In the genomic region with DNA sequence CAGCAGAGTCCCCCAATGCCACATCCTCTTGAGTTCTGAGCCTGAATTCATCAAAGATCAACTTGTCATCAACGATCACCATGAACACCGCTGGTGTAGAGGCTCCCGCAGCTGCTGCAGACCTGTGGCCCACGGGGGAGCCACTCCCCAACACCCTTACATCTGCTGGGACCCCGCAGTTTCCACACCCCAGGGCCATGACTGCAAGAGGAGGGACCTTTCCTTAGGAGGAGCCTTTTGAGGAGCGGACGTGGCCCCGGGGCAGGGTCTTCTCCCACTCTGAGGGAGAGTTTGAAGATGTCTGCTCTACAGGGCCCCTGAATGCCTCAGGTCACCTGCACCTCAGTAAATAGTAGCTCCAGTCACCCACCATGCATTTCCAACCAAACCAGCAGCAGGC, we compare ENCODE assay signal across 28 cellular contexts. TPM values are rescaled to one million over a fixed set of nuclear protein-coding genes. Genes with fewer than 3 reads are reported as not detected.
A peak's percentile ranks its signal among the peaks of the same experiment; 100 is the strongest.
DNase-seq lines count a peak whose midpoint lies in the region; ATAC-seq and TF ChIP-seq lines count a peak whose summit lies in the region.
"Had no signal": no experiment of that assay in that cellular context is flagged by ENCODE, and none has a peak within 500 bp of the region (broad histone marks: within the 10 kb centered on the region; RNA-seq: fewer than 3 reads in every experiment).

No MANE protein-coding gene starts in this region.

- no peak for DNase-seq in natural killer cell
- DNase-seq in natural killer cell treated with Interleukin-12 subunit alpha and Interleukin-12 subunit beta and Interleukin-15 and Interleukin-18, amount 100 ng/mL, for 72 hours (ENCODE audit: low spot score): no peak
- DNase-seq in OCI-LY7 (ENCODE audit: low spot score): peak; percentile 41
- no peak for DNase-seq in LoVo (ENCODE audit: low spot score)
- DNase-seq in sigmoid colon: no peak
- no peak for DNase-seq in activated CD4-positive, alpha-beta T cell treated with anti-CD3 and anti-CD28 coated beads, Interleukin-2, amount 50 U/mL, for 1 hour
- DNase-seq: activated CD4-positive, alpha-beta memory T cell treated with anti-CD3 and anti-CD28 coated beads for 36 hours; activated CD8-positive, alpha-beta memory T cell treated with anti-CD3 and anti-CD28 coated beads, Interleukin-2, amount 50 U/mL, for 4 hours; activated effector memory CD4-positive, alpha-beta T cell treated with anti-CD3 and anti-CD28 coated beads, Interleukin-2, amount 50 U/mL, for 16 hours; adrenal gland; COR-L47; effector memory CD8-positive, alpha-beta T cell; erythroblast; H9; hypothalamus; left cardiac atrium; NCI-H1417 treated with DMSO at 0.1 percent for 48 hours; NCI-H2081; NCI-H2227 treated with DMSO at 0.1 percent for 48 hours; nucleus accumbens; PC-3; SHP77; stimulated activated CD4-positive, alpha-beta T cell treated with anti-CD3 and anti-CD28 coated beads, Interleukin-4, amount 100 ng/mL, for 4 hours had no signal

- 94% methylated on average over 8 of the region's 8 CpGs for WGBS in sigmoid colon, 2 donors

- H3K4me1 Mint-ChIP-seq in natural killer cell: peaks cover 23 to 44% of the 10 kb centered on the region in 2 donors
- peaks cover 20 to 22% of the 10 kb centered on the region in 2 donors for H3K4me1 Mint-ChIP-seq in natural killer cell treated with Interleukin-12 subunit alpha and Interleukin-12 subunit beta and Interleukin-15 and Interleukin-18, amount 100 ng/mL, for 72 hours (ENCODE audit: low read depth in 2 of 2)
- peaks cover 51% of the 10 kb centered on the region for H3K4me1 Mint-ChIP-seq in brain

- H3K27me3 ChIP-seq in sigmoid colon: no peaks in the 10 kb centered on the region
- H3K27me3 ChIP-seq: adrenal gland, tibial nerve had no signal

- H3K4me3 Mint-ChIP-seq in natural killer cell: peak overlapping the region; percentile 17
- no peak overlapping the region for H3K4me3 Mint-ChIP-seq in natural killer cell treated with Interleukin-12 subunit alpha and Interleukin-12 subunit beta and Interleukin-15 and Interleukin-18, amount 100 ng/mL, for 72 hours
- peak overlapping the region in 4 of 5 experiments; percentile 35 to 96 (median 72) for H3K4me3 Mint-ChIP-seq in brain
- H3K4me3 Mint-ChIP-seq: activated CD4-positive, alpha-beta memory T cell treated with anti-CD3 and anti-CD28 coated beads for 36 hours; effector memory CD8-positive, alpha-beta T cell; H9 had no signal

- H3K4me3 ChIP-seq in OCI-LY7 (ENCODE audit: low read depth, low read length, poor library complexity, severe bottlenecking) (peak overlapping the region; percentile 81), sigmoid colon (no peak overlapping the region)
- H3K4me3 ChIP-seq: adrenal gland, tibial nerve had no signal

- no peaks in the 10 kb centered on the region for H3K36me3 ChIP-seq in OCI-LY7 (ENCODE audit: insufficient read depth, low read length)
- H3K36me3 ChIP-seq in sigmoid colon: no peaks in the 10 kb centered on the region
- H3K36me3 ChIP-seq: adrenal gland, tibial nerve had no signal

- TF ChIP-seq EP300 in sigmoid colon (IDR thresholded peaks at IDR 0.05): no peak

- H3K27ac ChIP-seq in OCI-LY7 (ENCODE audit: low read depth, low read length, poor library complexity, severe bottlenecking) (peak overlapping the region; percentile 96), sigmoid colon (no peak overlapping the region)
- H3K27ac ChIP-seq: adrenal gland, HL-60 had no signal

- H3K79me2 ChIP-seq in OCI-LY7 (ENCODE audit: insufficient read depth, low read depth, low read length): peaks cover 27% of the 10 kb centered on the region; the same call in 1 of the 2 replicates

- TF ChIP-seq CTCF in natural killer cell (IDR thresholded peaks at IDR 0.05): no peak
- no peak for TF ChIP-seq CTCF in OCI-LY7 (conservative IDR thresholded peaks at IDR 0.05; ENCODE audit: low read length)
- no peak for TF ChIP-seq CTCF in brain (conservative IDR thresholded peaks at IDR 0.05)
- no peak for TF ChIP-seq CTCF in sigmoid colon (IDR thresholded peaks at IDR 0.05)

- CTCF ChIA-PET in OCI-LY7 (lab: Charles Lee; ENCODE audit: unreplicated experiment): interaction anchor here (0.6 kb wide), 1 partner anchor 263 kb away, joined by 4 read pairs; no protein-coding TSS in a partner anchor

- POLR2A ChIA-PET in OCI-LY7 (lab: Charles Lee): interaction anchor here (0.6 to 2.1 kb wide), 3 partner anchors 9 to 382 kb away, joined by 3 to 15 read pairs (median 4); no protein-coding TSS in a partner anchor

- H4K20me1 ChIP-seq in OCI-LY7 (ENCODE audit: insufficient read depth, low read length): no peaks in the 10 kb centered on the region

- H3K4me1 ChIP-seq in OCI-LY7 (ENCODE audit: insufficient read depth, low read length, poor library complexity, severe bottlenecking): peaks cover 78% of the 10 kb centered on the region
- H3K4me1 ChIP-seq in sigmoid colon: peaks cover 0 to 28% (median 19%) of the 10 kb centered on the region in 4 donors

- no peaks in the 10 kb centered on the region for H3K9me2 ChIP-seq in OCI-LY7 (ENCODE audit: insufficient read depth, low read length)

- H3K9me3 ChIP-seq in OCI-LY7 (ENCODE audit: low read length) (no peaks in the 10 kb centered on the region), sigmoid colon (no peaks in the 10 kb centered on the region)
- H3K9me3 ChIP-seq: adrenal gland, tibial nerve had no signal

- no TSS peak for BruUV-seq in OCI-LY7 (replicated peaks; lab: Mats Ljungman, UMichigan)

- H3K27me3 Mint-ChIP-seq in natural killer cell (ENCODE audit: low read depth in 2 of 2) (no peaks in the 10 kb centered on the region), brain (no peaks in the 10 kb centered on the region)
- no peaks in the 10 kb centered on the region for H3K27me3 Mint-ChIP-seq in natural killer cell treated with Interleukin-12 subunit alpha and Interleukin-12 subunit beta and Interleukin-15 and Interleukin-18, amount 100 ng/mL, for 72 hours
- H3K27me3 Mint-ChIP-seq: activated CD4-positive, alpha-beta memory T cell treated with anti-CD3 and anti-CD28 coated beads for 36 hours; central memory CD8-positive, alpha-beta T cell; effector memory CD8-positive, alpha-beta T cell had no signal

- intact Hi-C loops in natural killer cell (cut with micrococcal nuclease): loop anchor here (5.0 kb wide), 3 partner anchors 51 to 186 kb away; a partner anchor contains a TSS
- intact Hi-C loops in OCI-LY7 (cut with micrococcal nuclease; ENCODE audit: unreplicated experiment): loop anchor here (2.0 to 5.0 kb wide), 2 partner anchors 136 to 240 kb away; a partner anchor contains a TSS
- intact Hi-C loops in sigmoid colon (cut with DNase I): loop anchor here (5.0 to 10.0 kb wide), 4 partner anchors 51 to 348 kb away; no protein-coding TSS in a partner anchor

- H3K36me3 Mint-ChIP-seq in natural killer cell (no peaks in the 10 kb centered on the region), brain (no peaks in the 10 kb centered on the region)
- H3K36me3 Mint-ChIP-seq in natural killer cell treated with Interleukin-12 subunit alpha and Interleukin-12 subunit beta and Interleukin-15 and Interleukin-18, amount 100 ng/mL, for 72 hours: no peaks in the 10 kb centered on the region

- H3K9me3 Mint-ChIP-seq in natural killer cell (no peaks in the 10 kb centered on the region), brain (no peaks in the 10 kb centered on the region)
- H3K9me3 Mint-ChIP-seq in natural killer cell treated with Interleukin-12 subunit alpha and Interleukin-12 subunit beta and Interleukin-15 and Interleukin-18, amount 100 ng/mL, for 72 hours: no peaks in the 10 kb centered on the region
- H3K9me3 Mint-ChIP-seq: activated CD4-positive, alpha-beta memory T cell treated with anti-CD3 and anti-CD28 coated beads for 36 hours; central memory CD8-positive, alpha-beta T cell; effector memory CD8-positive, alpha-beta T cell; H9 had no signal

- no peak for ATAC-seq in natural killer cell
- no peak for ATAC-seq in natural killer cell treated with Interleukin-12 subunit alpha and Interleukin-12 subunit beta and Interleukin-15 and Interleukin-18, amount 100 ng/mL, for 72 hours
- no peak for ATAC-seq in GM18907 (IDR thresholded peaks at IDR 0.05; ENCODE audit: unreplicated experiment)
- ATAC-seq: effector memory CD8-positive, alpha-beta T cell; left cardiac atrium; PC-3 had no signal

- TF ChIP-seq POLR2A in sigmoid colon (IDR thresholded peaks at IDR 0.05): no peak

- H3K4me2 ChIP-seq in OCI-LY7 (ENCODE audit: low read length): peak overlapping the region; percentile 78

- no peak overlapping the region; the same call in 1 of the 2 replicates for H2AFZ ChIP-seq in OCI-LY7 (ENCODE audit: low read length)

- H3K27ac Mint-ChIP-seq in natural killer cell: no peak overlapping the region
- peak overlapping the region in 1 of 2 donors; percentile 64 for H3K27ac Mint-ChIP-seq in natural killer cell treated with Interleukin-12 subunit alpha and Interleukin-12 subunit beta and Interleukin-15 and Interleukin-18, amount 100 ng/mL, for 72 hours
- peak overlapping the region in 1 of 5 experiments; percentile 38 for H3K27ac Mint-ChIP-seq in brain
- H3K27ac Mint-ChIP-seq: activated CD4-positive, alpha-beta memory T cell treated with anti-CD3 and anti-CD28 coated beads for 36 hours; effector memory CD8-positive, alpha-beta T cell had no signal

RNA-seq across cellular contexts. Expression of a gene that starts 2.7 kb away (rescaled TPM):
- total RNA-seq in natural killer cell (10 to 100 TPM; 11.4 to 13.5 (median 11.9) TPM), OCI-LY7 (2022) (30.2 and 31.7 TPM in 2 replicates), sigmoid colon (1 to 10 TPM; 3.5 to 6.9 (median 5.2) TPM)
- total RNA-seq in natural killer cell treated with Interleukin-12 subunit alpha and Interleukin-12 subunit beta and Interleukin-15 and Interleukin-18, amount 100 ng/mL, for 72 hours: 10 to 100 TPM; 12.9 to 22.1 TPM
- total RNA-seq in OCI-LY7 (2014; rRNA removed; shearing (Covaris generic)): 19.7 and 30.5 TPM in 2 replicates
- polyA plus RNA-seq in brain (ENCODE audit: insufficient read depth, low read depth, low replicate concordance) (9.3 TPM), sigmoid colon (1 to 10 TPM; 1.2 to 5.7 (median 3.0) TPM)
